20 cellular contexts compared by ENCODE assay signal in genomic region chr3:33789183-33789954, GRCh38.
"Had no signal": no experiment of that assay in that cellular context is flagged by ENCODE, and none has a peak within 500 bp of the region (broad histone marks: within the 10 kb centered on the region; RNA-seq: fewer than 3 reads in every experiment).

No MANE protein-coding gene starts in this region.

- H3K4me3 ChIP-seq: gastrocnemius medialis, heart left ventricle, left lung, thoracic aorta, upper lobe of right lung had no signal

- ATAC-seq: activated naive CD8-positive, alpha-beta T cell treated with anti-CD3 and anti-CD28 coated beads, Interleukin-2, amount 50 U/mL, for 24 hours; gastrocnemius medialis; heart left ventricle; left lung; stimulated activated effector memory CD8-positive, alpha-beta T cell treated with anti-CD3 and anti-CD28 coated beads, Interleukin-12 subunit alpha, Interleukin-12 subunit beta, amount 100 ng/mL, for 72 hours; upper lobe of right lung had no signal

- H3K4me1 ChIP-seq: gastrocnemius medialis, parathyroid adenoma, upper lobe of right lung had no signal

- H2AFZ ChIP-seq: parathyroid adenoma had no signal

- H3K27me3 ChIP-seq: gastrocnemius medialis, heart left ventricle, left lung, upper lobe of right lung had no signal

- DNase-seq: activated CD4-positive, alpha-beta T cell treated with anti-CD3 and anti-CD28 coated beads for 1 hour; activated CD4-positive, alpha-beta T cell treated with anti-CD3 and anti-CD28 coated beads, Interleukin-2, amount 50 U/mL, for 48 hours; activated naive CD4-positive, alpha-beta T cell treated with anti-CD3 and anti-CD28 coated beads for 36 hours; activated naive CD8-positive, alpha-beta T cell treated with anti-CD3 and anti-CD28 coated beads, Interleukin-2, amount 50 U/mL, for 24 hours; effector memory CD4-positive, alpha-beta T cell; gastrocnemius medialis; heart left ventricle; left lung; naive B cell; stimulated activated CD4-positive, alpha-beta T cell treated with anti-CD3 and anti-CD28 coated beads, Interleukin-12 subunit alpha, Interleukin-12 subunit beta, amount 100 ng/mL, for 4 hours; stimulated activated CD4-positive, alpha-beta T cell treated with anti-CD3 and anti-CD28 coated beads, Interleukin-2, amount 100 ng/mL, for 24 hours; upper lobe of right lung had no signal

- H3K36me3 ChIP-seq: gastrocnemius medialis, heart left ventricle, left lung, thoracic aorta, upper lobe of right lung had no signal

- H3K27me3 Mint-ChIP-seq: activated naive CD8-positive, alpha-beta T cell treated with anti-CD3 and anti-CD28 coated beads, Interleukin-2, amount 50 U/mL, for 24 hours; dendritic cell treated with granulocyte-macrophage colony-stimulating factor and Interleukin-4, amounts not matched to agents 40 ng/mL and 50 ng/mL, for 4 days had no signal

- H3K79me2 ChIP-seq: parathyroid adenoma had no signal

- H3K9me3 Mint-ChIP-seq: activated naive CD4-positive, alpha-beta T cell treated with anti-CD3 and anti-CD28 coated beads for 36 hours; activated naive CD8-positive, alpha-beta T cell treated with anti-CD3 and anti-CD28 coated beads, Interleukin-2, amount 50 U/mL, for 24 hours; activated T-helper 2 cell treated with anti-CD3 and anti-CD28 coated beads, Interferon-gamma antibody, Interleukin-2, Interleukin-4, amounts not matched to agents 10 μg/mL and 5 μg/mL and 100 μg/mL, durations not matched to agents 14 hours and 24 hours and 36 hours; dendritic cell treated with granulocyte-macrophage colony-stimulating factor and Interleukin-4, amounts not matched to agents 40 ng/mL and 50 ng/mL, for 4 days; naive B cell; stimulated activated effector memory CD8-positive, alpha-beta T cell treated with anti-CD3 and anti-CD28 coated beads, Interleukin-12 subunit alpha, Interleukin-12 subunit beta, amount 100 ng/mL, for 72 hours had no signal

- FAIRE-seq: astrocyte, bronchial epithelial cell, islet of Langerhans had no signal

- H3K27ac Mint-ChIP-seq: activated naive CD4-positive, alpha-beta T cell treated with anti-CD3 and anti-CD28 coated beads for 36 hours; activated naive CD8-positive, alpha-beta T cell treated with anti-CD3 and anti-CD28 coated beads, Interleukin-2, amount 50 U/mL, for 24 hours; activated T-helper 2 cell treated with anti-CD3 and anti-CD28 coated beads, Interferon-gamma antibody, Interleukin-2, Interleukin-4, amounts not matched to agents 10 μg/mL and 5 μg/mL and 100 μg/mL, durations not matched to agents 14 hours and 24 hours and 36 hours; dendritic cell treated with granulocyte-macrophage colony-stimulating factor and Interleukin-4, amounts not matched to agents 40 ng/mL and 50 ng/mL, for 4 days; naive B cell; stimulated activated effector memory CD8-positive, alpha-beta T cell treated with anti-CD3 and anti-CD28 coated beads, Interleukin-12 subunit alpha, Interleukin-12 subunit beta, amount 100 ng/mL, for 72 hours had no signal

- H3K27ac ChIP-seq: gastrocnemius medialis, heart left ventricle, left lung, parathyroid adenoma, thoracic aorta, upper lobe of right lung had no signal

- H3K9ac ChIP-seq: parathyroid adenoma had no signal

- H3K9me3 ChIP-seq: gastrocnemius medialis, heart left ventricle, left lung, thoracic aorta, upper lobe of right lung had no signal

- H3K4me3 Mint-ChIP-seq: activated naive CD4-positive, alpha-beta T cell treated with anti-CD3 and anti-CD28 coated beads for 36 hours; activated naive CD8-positive, alpha-beta T cell treated with anti-CD3 and anti-CD28 coated beads, Interleukin-2, amount 50 U/mL, for 24 hours; dendritic cell treated with granulocyte-macrophage colony-stimulating factor and Interleukin-4, amounts not matched to agents 40 ng/mL and 50 ng/mL, for 4 days; naive B cell; stimulated activated effector memory CD8-positive, alpha-beta T cell treated with anti-CD3 and anti-CD28 coated beads, Interleukin-12 subunit alpha, Interleukin-12 subunit beta, amount 100 ng/mL, for 72 hours had no signal

- H3K36me3 Mint-ChIP-seq: naive B cell; stimulated activated effector memory CD8-positive, alpha-beta T cell treated with anti-CD3 and anti-CD28 coated beads, Interleukin-12 subunit alpha, Interleukin-12 subunit beta, amount 100 ng/mL, for 72 hours had no signal
